ENCODE assay signal across 13 cellular contexts in genomic region chr6:83199865-83200230, GRCh38. TPM values are rescaled to one million over a fixed set of nuclear protein-coding genes. Genes with fewer than 3 reads are reported as not detected.
DNase-seq lines count a peak whose midpoint lies in the region; ATAC-seq lines count a peak whose summit lies in the region.
"Had no signal": no experiment of that assay in that cellular context is flagged by ENCODE, and none has a peak within 500 bp of the region (broad histone marks: within the 10 kb centered on the region; RNA-seq: fewer than 3 reads in every experiment).

No MANE protein-coding gene starts in this region.

- H3K36me3 ChIP-seq in GM23248 (ENCODE audit: low read depth): no peaks in the 10 kb centered on the region; the same call in 1 of the 2 replicates

- no peaks in the 10 kb centered on the region for H3K9me3 ChIP-seq in GM23248 (ENCODE audit: low read depth)

- H3K9me2 ChIP-seq in GM23248 (ENCODE audit: insufficient read depth): no peaks in the 10 kb centered on the region

- ATAC-seq in stimulated activated naive CD8-positive, alpha-beta T cell treated with anti-CD3 and anti-CD28 coated beads, Interleukin-15, amount 100 ng/mL, for 72 hours: peak; percentile 32
- ATAC-seq in HG03457 (IDR thresholded peaks at IDR 0.05; ENCODE audit: unreplicated experiment): no peak

- 0 out of 2 replicates have a peak overlapping the region, but pooled peaks have one; percentile 16 for H3K27ac ChIP-seq in GM23248
- H3K27ac ChIP-seq: WERI-Rb-1 had no signal

- WGBS in GM23248 (ENCODE audit: low coverage in 1 of 2, low lambda C conversion rate in 2 of 2, missing lambda C conversion rate in 2 of 2), 2 experiments: 45 to 46% methylated on average over 2 of the region's 2 CpGs

- peaks cover 21% of the 10 kb centered on the region; the same call in 1 of the 2 replicates for H3F3A ChIP-seq in GM23248 (ENCODE audit: insufficient read depth)

- H3K27me3 Mint-ChIP-seq in stimulated activated naive CD8-positive, alpha-beta T cell treated with anti-CD3 and anti-CD28 coated beads, Interleukin-15, amount 100 ng/mL, for 72 hours: no peaks in the 10 kb centered on the region
- H3K27me3 Mint-ChIP-seq: central memory CD8-positive, alpha-beta T cell had no signal

- H3K9me3 Mint-ChIP-seq in stimulated activated naive CD8-positive, alpha-beta T cell treated with anti-CD3 and anti-CD28 coated beads, Interleukin-15, amount 100 ng/mL, for 72 hours: no peaks in the 10 kb centered on the region
- H3K9me3 Mint-ChIP-seq: activated T-cell treated with anti-CD3 and anti-CD28 coated beads, Interleukin-2, amount 50 U/mL, for 72 hours; central memory CD8-positive, alpha-beta T cell had no signal

- no peak overlapping the region for H3K4me3 Mint-ChIP-seq in stimulated activated naive CD8-positive, alpha-beta T cell treated with anti-CD3 and anti-CD28 coated beads, Interleukin-15, amount 100 ng/mL, for 72 hours
- H3K4me3 Mint-ChIP-seq: activated T-cell treated with anti-CD3 and anti-CD28 coated beads, Interleukin-2, amount 50 U/mL, for 72 hours; central memory CD8-positive, alpha-beta T cell had no signal

- H3K79me2 ChIP-seq in GM23248 (ENCODE audit: insufficient read depth): no peaks in the 10 kb centered on the region

- DNase-seq in GM23248: peak; percentile 81
- peak; percentile 31 for DNase-seq in T1000 (lab: John Stamatoyannopoulos, UW)
- peak; percentile 4 for DNase-seq in fibroblast of the conjunctiva (ENCODE audit: low read depth)
- DNase-seq in stimulated activated naive CD8-positive, alpha-beta T cell treated with anti-CD3 and anti-CD28 coated beads, Interleukin-15, amount 100 ng/mL, for 72 hours: no peak
- no peak for DNase-seq in NCI-H1092 (lab: John Stamatoyannopoulos, UW)
- DNase-seq in GF-D8 (lab: John Stamatoyannopoulos, UW): no peak
- DNase-seq: glutamatergic neuron, midbrain, retina had no signal

- peaks cover 11% of the 10 kb centered on the region for H3K4me1 Mint-ChIP-seq in stimulated activated naive CD8-positive, alpha-beta T cell treated with anti-CD3 and anti-CD28 coated beads, Interleukin-15, amount 100 ng/mL, for 72 hours
- H3K4me1 Mint-ChIP-seq: central memory CD8-positive, alpha-beta T cell had no signal

- H2AFZ ChIP-seq in GM23248: no peak overlapping the region

- no peaks in the 10 kb centered on the region for H3K27me3 ChIP-seq in GM23248 (replicated peaks; ENCODE audit: insufficient read depth)

- no peak overlapping the region for H3K9ac ChIP-seq in GM23248

- H4K20me1 ChIP-seq in GM23248 (ENCODE audit: insufficient read depth): no peaks in the 10 kb centered on the region

- no peak overlapping the region for H3K27ac Mint-ChIP-seq in stimulated activated naive CD8-positive, alpha-beta T cell treated with anti-CD3 and anti-CD28 coated beads, Interleukin-15, amount 100 ng/mL, for 72 hours
- H3K27ac Mint-ChIP-seq: activated T-cell treated with anti-CD3 and anti-CD28 coated beads, Interleukin-2, amount 50 U/mL, for 72 hours had no signal

- no peak overlapping the region for H3K4me3 ChIP-seq in GM23248

- H3K4me2 ChIP-seq in GM23248 (ENCODE audit: unreplicated experiment): no peak overlapping the region

- H3K4me1 ChIP-seq in GM23248 (ENCODE audit: insufficient read depth): peaks cover 34% of the 10 kb centered on the region

- in situ Hi-C loops in GM23248 (cut with MboI): loop anchor here (25.0 kb wide), 1 partner anchor 963 kb away; the partner anchor contains the start of gene IBTK

RNA-seq across cellular contexts. Expression of gene RWDD2A, which starts 6.7 kb away (rescaled TPM):
- 4.4 and 6.1 TPM in 2 replicates for total RNA-seq in GM23248 (2014; rRNA removed; shearing (Covaris generic))
- 5.2 and 5.5 TPM in 2 replicates for polyA plus RNA-seq in GM23248 (2016; fragmentation: Nextera tagmentation; extraction: Ambion mirVana)

RNA-seq across cellular contexts. Expression of gene PGM3, which starts 6.8 kb away (rescaled TPM):
- 74.4 and 89.0 TPM in 2 replicates for total RNA-seq in GM23248 (2014; rRNA removed; shearing (Covaris generic))
- 131 and 132 TPM in 2 replicates for polyA plus RNA-seq in GM23248 (2016; fragmentation: Nextera tagmentation; extraction: Ambion mirVana)

Comparison
In these comparisons a context has a peak if more than half of its experiments do, and no peak if none do; other contexts are left out.
1. DNase-seq: peak in GM23248 (single experiment), T1000 (single experiment) and fibroblast of the conjunctiva (single experiment); none in stimulated activated naive CD8-positive, alpha-beta T cell treated with anti-CD3 and anti-CD28 coated beads, Interleukin-15, amount 100 ng/mL, for 72 hours (0 of 2), NCI-H1092 (single experiment) and GF-D8 (single experiment).